Comparison of ENCODE assay signal across 9 cellular contexts in genomic region chr19:38003427-38004099, GRCh38.
DNase-seq lines count a peak whose midpoint lies in the region; ATAC-seq and TF ChIP-seq lines count a peak whose summit lies in the region.
"Had no signal": no experiment of that assay in that cellular context is flagged by ENCODE, and none has a peak within 500 bp of the region (broad histone marks: within the 10 kb centered on the region; RNA-seq: fewer than 3 reads in every experiment).

No MANE protein-coding gene starts in this region.

- ATAC-seq in GM18868 (IDR thresholded peaks at IDR 0.05; ENCODE audit: unreplicated experiment) (peak; percentile 34), HG03521 (IDR thresholded peaks at IDR 0.05; ENCODE audit: unreplicated experiment) (no peak), HG02970 (IDR thresholded peaks at IDR 0.05; ENCODE audit: low FRiP score, unreplicated experiment) (no peak)

- H3K4me3 ChIP-seq in right atrium auricular region = peak overlapping the region; percentile 28 to 49

- H3K27ac ChIP-seq in right atrium auricular region = peak overlapping the region; percentile 80 to 84
- H3K27ac ChIP-seq: HL-60 had no signal

- peak; percentile 54 for DNase-seq in AG08395 (ENCODE audit: low spot score)
- DNase-seq in NCI-H510A treated with DMSO at 0.1 percent for 48 hours (lab: John Stamatoyannopoulos, UW) = peak; percentile 78
- DNase-seq in amniotic stem cell (lab: John Stamatoyannopoulos, UW) = peak; percentile 57
- DNase-seq in right atrium auricular region (ENCODE audit: low spot score) = peak; percentile 75
- DNase-seq in retina = peak; percentile 82

- H3K36me3 ChIP-seq in right atrium auricular region = no peaks in the 10 kb centered on the region

- TF ChIP-seq CTCF in right atrium auricular region (IDR thresholded peaks at IDR 0.05) = no peak

- H3K9me3 ChIP-seq in right atrium auricular region = no peaks in the 10 kb centered on the region

- no peaks in the 10 kb centered on the region for H3K27me3 ChIP-seq in right atrium auricular region

- peaks cover 0 to 42% of the 10 kb centered on the region in 2 donors for H3K4me1 ChIP-seq in right atrium auricular region
